32 cellular contexts compared by ENCODE assay signal in genomic region chr10:29343607-29344038, GRCh38. TPM values are rescaled to one million over a fixed set of nuclear protein-coding genes. Genes with fewer than 3 reads are reported as not detected.
DNase-seq lines count a peak whose midpoint lies in the region; ATAC-seq, FAIRE-seq and TF ChIP-seq lines count a peak whose summit lies in the region.
"Had no signal": no experiment of that assay in that cellular context is flagged by ENCODE, and none has a peak within 500 bp of the region (broad histone marks: within the 10 kb centered on the region; RNA-seq: fewer than 3 reads in every experiment).

No MANE protein-coding gene starts in this region.

- H3K56ac ChIP-seq in H1 (replicated peaks; ENCODE audit: insufficient read length, low read depth, low read length) = no peak overlapping the region

- no peak overlapping the region; the same call in 1 of the 2 replicates for H4K8ac ChIP-seq in H1 (ENCODE audit: extremely low read depth, insufficient read depth, low read length)

- no peak overlapping the region for H2BK15ac ChIP-seq in H1 (ENCODE audit: low read length)

- 44% methylated on average over 4 of the region's 7 CpGs for WGBS in right lobe of liver (ENCODE audit: insufficient coverage, low coverage, low lambda C conversion rate, missing lambda C conversion rate)
- WGBS in HepG2 (ENCODE audit: low lambda C conversion rate) = 85% methylated on average over 6 of the region's 7 CpGs
- WGBS in H1 (ENCODE audit: extremely low coverage in 1 of 2, insufficient coverage in 1 of 2, insufficient read length in 1 of 2, insufficient replicate concordance in 2 of 2, low coverage in 1 of 2, low lambda C conversion rate in 2 of 2, missing lambda C conversion rate in 1 of 2), 2 experiments = 94% methylated on average over 7 of the region's 7 CpGs; no CpG with 5 or more reads in 1 of the 2 experiments

- no peak overlapping the region for H3K23ac ChIP-seq in H1 (ENCODE audit: insufficient read length)

- TF ChIP-seq CTCF in right lobe of liver (IDR thresholded peaks at IDR 0.05) (no peak), HepG2 (CRISPR knock-in tag; IDR thresholded peaks at IDR 0.05) (no peak), H1 (IDR thresholded peaks at IDR 0.05; ENCODE audit: control extremely low read depth in 1 of 3, insufficient read depth in 1 of 3, low read depth in 1 of 3, low read length in 3 of 3) (no peak), upper lobe of right lung (IDR thresholded peaks at IDR 0.05) (no peak)

- H3K27me3 ChIP-seq in right lobe of liver = no peaks in the 10 kb centered on the region
- H3K27me3 ChIP-seq in HepG2 (ENCODE audit: control insufficient read depth in 1 of 2, insufficient read depth in 2 of 2, low read length in 2 of 2) = no peaks in the 10 kb centered on the region
- no peaks in the 10 kb centered on the region for H3K27me3 ChIP-seq in H1 (replicated peaks in 1 of 4; ENCODE audit: control insufficient read depth in 3 of 4, extremely low read depth in 1 of 4, insufficient read depth in 3 of 4, low read length in 3 of 4)
- no peaks in the 10 kb centered on the region for H3K27me3 ChIP-seq in upper lobe of right lung
- H3K27me3 ChIP-seq: colonic mucosa, Peyer's patch had no signal

- H3K79me2 ChIP-seq in HepG2 (ENCODE audit: insufficient read depth, low read length) = no peaks in the 10 kb centered on the region
- no peaks in the 10 kb centered on the region for H3K79me2 ChIP-seq in H1 (ENCODE audit: control insufficient read depth in 1 of 2, insufficient read depth in 2 of 2, low read length in 2 of 2)

- no peak overlapping the region for H2BK120ac ChIP-seq in H1 (replicated peaks; ENCODE audit: low read depth, low read length)

- FAIRE-seq in HepG2 (lab: Jason Lieb, UNC) (no peak), H1 (lab: Jason Lieb, UNC) (no peak), RCC 7860 (lab: Jason Lieb, UNC) (no peak)
- FAIRE-seq: A549, islet of Langerhans had no signal

- H4K20me1 ChIP-seq in HepG2 (ENCODE audit: insufficient read depth, low read length) (no peaks in the 10 kb centered on the region), H1 (replicated peaks in 1 of 2; ENCODE audit: control insufficient read depth in 1 of 2, insufficient read depth in 2 of 2, low read length in 2 of 2) (no peaks in the 10 kb centered on the region)

- H2AFZ ChIP-seq in HepG2 (ENCODE audit: low read length) (no peak overlapping the region), H1 (ENCODE audit: low read length) (no peak overlapping the region)
- H2AFZ ChIP-seq: GM23248 had no signal

- H4K91ac ChIP-seq in H1 (replicated peaks; ENCODE audit: insufficient read length, low read length) = no peak overlapping the region

- H3K9ac ChIP-seq in HepG2 (ENCODE audit: insufficient read depth, low read depth, low read length) = no peak overlapping the region
- no peak overlapping the region for H3K9ac ChIP-seq in H1 (replicated peaks in 1 of 4; ENCODE audit: extremely low read depth in 1 of 4, low read depth in 3 of 4, low read length in 3 of 4)
- H3K9ac ChIP-seq: GM23248 had no signal

- no peak for DNase-seq in right lobe of liver
- no peak for DNase-seq in HepG2 (ENCODE audit: low spot score)
- peak; percentile 87 for DNase-seq in RPMI7951 (ENCODE audit: low read depth)
- DNase-seq in H1 (ENCODE audit: low read depth in 1 of 2, low spot score in 2 of 2) = no peak
- no peak for DNase-seq in upper lobe of right lung
- DNase-seq in RCC 7860 (ENCODE audit: low spot score) = no peak
- DNase-seq: activated CD4-positive, alpha-beta T cell treated with anti-CD3 and anti-CD28 coated beads, Interleukin-2, amount 50 U/mL, for 48 hours; activated CD4-positive, CD25-positive, alpha-beta regulatory T cell; activated naive CD4-positive, alpha-beta T cell treated with anti-CD3 and anti-CD28 coated beads, Interleukin-2, amount 50 U/mL, for 16 hours; amniotic stem cell; colonic mucosa; COR-L47; DMS79; esophagus squamous epithelium; left ventricle myocardium superior; naive B cell; NCI-H1417 treated with DMSO at 0.1 percent for 48 hours; NCI-H2081 treated with DMSO at 0.1 percent for 48 hours; NCI-H226; NCI-H748 treated with DMSO at 0.1 percent for 48 hours; occipital lobe; Peyer's patch; T-cell; trophoblast cell had no signal

- no peak overlapping the region for H3K18ac ChIP-seq in H1 (ENCODE audit: extremely low read depth, low read length)

- TF ChIP-seq POLR2A in right lobe of liver (IDR thresholded peaks at IDR 0.05) (no peak), HepG2 (IDR thresholded peaks at IDR 0.05; ENCODE audit: insufficient read depth in 1 of 2, low read depth in 2 of 2, low read length in 2 of 2) (no peak), H1 (IDR thresholded peaks at IDR 0.05; ENCODE audit: control extremely low read depth in 1 of 2, low read depth in 2 of 2, low read length in 2 of 2) (no peak)

- intact Hi-C loops in right lobe of liver (cut with DNase I) (no loop called here), HepG2 (cut with micrococcal nuclease; ENCODE audit: unreplicated experiment) (no loop called here), upper lobe of right lung (cut with DNase I) (no loop called here)

- no peak overlapping the region for H3K4ac ChIP-seq in H1 (replicated peaks; ENCODE audit: insufficient read length, low read depth, low read length)

- ATAC-seq in right lobe of liver = peak in 3 of 4 donors; percentile 16 to 44 (median 37)
- no peak for ATAC-seq in HepG2
- ATAC-seq in upper lobe of right lung = peak; percentile 15
- ATAC-seq in HG02610 (IDR thresholded peaks at IDR 0.05; ENCODE audit: unreplicated experiment) = no peak
- no peak for ATAC-seq in HG02759 (IDR thresholded peaks at IDR 0.05; ENCODE audit: unreplicated experiment)
- ATAC-seq: A549, T-cell had no signal

- CTCF ChIA-PET in HepG2 (lab: Yijun Ruan, JAX; ENCODE audit: low intra/inter-chr PET ratio, low total read pairs) (no interaction called here), H1 (lab: Charles Lee; ENCODE audit: partially characterized antibody) (interaction anchor here (1.0 to 1.5 kb wide), 2 partner anchors 27 to 100 kb away, joined by 3 read pairs; no protein-coding TSS in a partner anchor)

- TF ChIP-seq RAD21 in HepG2 (CRISPR knock-in tag; IDR thresholded peaks at IDR 0.05) (no peak), H1 (IDR thresholded peaks at IDR 0.05 in 1 of 2, conservative IDR thresholded peaks at IDR 0.05 in 1 of 2; ENCODE audit: low read depth in 2 of 2, low read length in 2 of 2) (no peak)

- BruUV-seq in HepG2 (replicated peaks; lab: Mats Ljungman, UMichigan) = no TSS peak

- no peaks in the 10 kb centered on the region for H3K23me2 ChIP-seq in H1 (ENCODE audit: low read depth, low read length)

- no peak overlapping the region for H3K14ac ChIP-seq in H1 (ENCODE audit: insufficient read length)

- no peak overlapping the region for H2BK20ac ChIP-seq in H1 (ENCODE audit: low read length)

- no peaks in the 10 kb centered on the region for H3K79me1 ChIP-seq in H1 (ENCODE audit: low read depth, low read length)

- H3K27ac ChIP-seq in right lobe of liver = no peak overlapping the region
- H3K27ac ChIP-seq in HepG2 (ENCODE audit: extremely low read length, insufficient read depth, low read length) = no peak overlapping the region
- H3K27ac ChIP-seq in H1 (ENCODE audit: low read depth, low read length) = no peak overlapping the region
- no peak overlapping the region for H3K27ac ChIP-seq in upper lobe of right lung
- H3K27ac ChIP-seq: A549, colonic mucosa, esophagus squamous epithelium, GM23248, Peyer's patch had no signal

- no peak overlapping the region for H2BK12ac ChIP-seq in H1 (ENCODE audit: low read depth, low read length)

- no peak overlapping the region for H4K5ac ChIP-seq in H1 (ENCODE audit: insufficient read length, low read depth, low read length)

- POLR2A ChIA-PET in HepG2 (lab: Yijun Ruan, JAX) = interaction anchor here (1.4 kb wide), 1 partner anchor 16 kb away, joined by 3 read pairs; no protein-coding TSS in a partner anchor
- POLR2A ChIA-PET in H1 (lab: Charles Lee; ENCODE audit: partially characterized antibody) = no interaction called here

- TF ChIP-seq EP300 in HepG2 (IDR thresholded peaks at IDR 0.05; ENCODE audit: low read depth in 2 of 2, low read length in 2 of 2) = no peak
- TF ChIP-seq EP300 in HepG2 (CRISPR knock-in tag; IDR thresholded peaks at IDR 0.05; ENCODE audit: borderline replicate concordance) = no peak
- no peak for TF ChIP-seq EP300 in H1 (IDR thresholded peaks at IDR 0.05; ENCODE audit: borderline replicate concordance in 1 of 2, low read depth in 2 of 2, low read length in 2 of 2)

- H3K4me2 ChIP-seq in HepG2 (ENCODE audit: low read depth, low read length) = no peak overlapping the region
- no peak overlapping the region for H3K4me2 ChIP-seq in H1 (ENCODE audit: insufficient read depth in 1 of 2, low read depth in 2 of 2, low read length in 2 of 2)
- H3K4me2 ChIP-seq: A549 had no signal

- in situ Hi-C loops in HepG2 (cut with HindIII; ENCODE audit: extremely low pct_ligation_motif_present, low pct_unique_long_range_greater_than_20kb) = no loop called here

- H2BK5ac ChIP-seq in H1 (ENCODE audit: low read depth, low read length) = no peak overlapping the region

- H3K9me3 ChIP-seq in right lobe of liver (no peaks in the 10 kb centered on the region), HepG2 (ENCODE audit: low read length) (peaks cover 13% of the 10 kb centered on the region; the same call in 1 of the 2 replicates), H1 (ENCODE audit: insufficient read depth in 2 of 2, low read depth in 1 of 2, low read length in 1 of 2) (peaks cover 9 to 10% of the 10 kb centered on the region in 2 experiments), upper lobe of right lung (no peaks in the 10 kb centered on the region)
- H3K9me3 ChIP-seq: colonic mucosa, Peyer's patch had no signal

- 0 out of 2 replicates have a peak overlapping the region, but pooled peaks have one; percentile 25 for H2AK5ac ChIP-seq in H1 (ENCODE audit: low read depth, low read length)

- H3K4me1 ChIP-seq in right lobe of liver = no peaks in the 10 kb centered on the region
- H3K4me1 ChIP-seq in HepG2 (ENCODE audit: insufficient read depth, low read length) = peaks cover 40% of the 10 kb centered on the region
- no peaks in the 10 kb centered on the region; a peak in 1 of 7 replicates for H3K4me1 ChIP-seq in H1 (replicated peaks in 1 of 4; ENCODE audit: control insufficient read depth in 3 of 4, insufficient read depth in 4 of 4, low read length in 3 of 4)
- H3K4me1 ChIP-seq in upper lobe of right lung = no peaks in the 10 kb centered on the region
- H3K4me1 ChIP-seq: A549, colonic mucosa, esophagus squamous epithelium, Peyer's patch had no signal

- no peaks in the 10 kb centered on the region for H3K36me3 ChIP-seq in right lobe of liver
- H3K36me3 ChIP-seq in HepG2 (replicated peaks in 1 of 2; ENCODE audit: control insufficient read depth in 1 of 2, insufficient read depth in 2 of 2, low read length in 2 of 2) = no peaks in the 10 kb centered on the region
- no peaks in the 10 kb centered on the region for H3K36me3 ChIP-seq in H1 (ENCODE audit: control insufficient read depth in 2 of 4, insufficient read depth in 4 of 4, low read length in 3 of 4)
- no peaks in the 10 kb centered on the region for H3K36me3 ChIP-seq in upper lobe of right lung
- H3K36me3 ChIP-seq: colonic mucosa, esophagus squamous epithelium, Peyer's patch had no signal

- no peak overlapping the region for H3K4me3 ChIP-seq in right lobe of liver
- H3K4me3 ChIP-seq in HepG2 (replicated peaks in 1 of 3; ENCODE audit: insufficient read depth in 1 of 3, low read depth in 2 of 3, low read length in 3 of 3) = no peak overlapping the region
- no peak overlapping the region for H3K4me3 ChIP-seq in H1 (ENCODE audit: extremely low read depth in 1 of 4, insufficient read depth in 2 of 4, low read depth in 3 of 4, low read length in 4 of 4)
- no peak overlapping the region for H3K4me3 ChIP-seq in upper lobe of right lung
- H3K4me3 ChIP-seq: A549, colonic mucosa, esophagus squamous epithelium, GM23248, Peyer's patch, smooth muscle cell had no signal

RNA-seq across cellular contexts. Expression of gene LYZL1, which starts 54.8 kb away (rescaled TPM):
- not detected for total RNA-seq in right lobe of liver
- not detected in 2 replicates for total RNA-seq in HepG2 (2016; rRNA removed; fragmentation: Illumina TruSeq; extraction: Trizol)
- total RNA-seq in HepG2 (2016; cell fraction: cytosol; rRNA removed; fragmentation: Illumina TruSeq; extraction: Trizol; ENCODE audit: low read depth) = not detected in 2 replicates
- not detected in 2 replicates for total RNA-seq in HepG2 (2016; cell fraction: insoluble cytoplasmic fraction; rRNA removed; fragmentation: Illumina TruSeq; extraction: Trizol)
- total RNA-seq in HepG2 (2016; cell fraction: membrane; rRNA removed; fragmentation: Illumina TruSeq; extraction: Trizol) = not detected in 2 replicates
- total RNA-seq in HepG2 (2016; cell fraction: nucleus; rRNA removed; fragmentation: Illumina TruSeq; extraction: Trizol) = not detected in 2 replicates
- not detected in 2 replicates for polyA plus RNA-seq in HepG2 (2011; rRNA removed)
- not detected in 2 replicates for polyA plus RNA-seq in HepG2 (2011; cell fraction: cytosol; rRNA removed)
- polyA plus RNA-seq in HepG2 (2011; cell fraction: nucleus; rRNA removed) = not detected in 2 replicates
- polyA plus RNA-seq in HepG2 (2012) = not detected in 2 replicates
- polyA plus RNA-seq in HepG2 (2016; cell fraction: cytosol; fragmentation: Illumina TruSeq; extraction: Trizol; ENCODE audit: low read depth) = not detected in 2 replicates
- polyA plus RNA-seq in HepG2 (2016; cell fraction: insoluble cytoplasmic fraction; fragmentation: Illumina TruSeq; extraction: Trizol; ENCODE audit: low read depth) = not detected in 2 replicates
- not detected in 2 replicates for polyA plus RNA-seq in HepG2 (2016; cell fraction: membrane; fragmentation: Illumina TruSeq; extraction: Trizol; ENCODE audit: low read depth)
- polyA plus RNA-seq in HepG2 (2016; cell fraction: nucleus; fragmentation: Illumina TruSeq; extraction: Trizol; ENCODE audit: insufficient read depth, low read depth) = not detected in 2 replicates
- polyA minus RNA-seq in HepG2 (2011; rRNA and poly(A)+ RNA removed; ENCODE audit: low replicate concordance) = not detected in 2 replicates
- polyA minus RNA-seq in HepG2 (2011; cell fraction: cytosol; rRNA and poly(A)+ RNA removed) = not detected in 2 replicates
- not detected in 2 replicates for polyA minus RNA-seq in HepG2 (2011; cell fraction: nucleus; rRNA and poly(A)+ RNA removed)
- not detected in 2 replicates for total RNA-seq in RPMI7951 (2014; rRNA removed; shearing (Covaris generic))
- total RNA-seq in H1 (2021; fragmentation: NEBNext Ultra II Directional; extraction: Animal tissue kit (Norgen Biotek cat#: 25700)) = not detected in 2 replicates
- polyA plus RNA-seq in H1 (2011; rRNA removed) = not detected in 2 replicates
- polyA plus RNA-seq in H1 (2011; cell fraction: cytosol; rRNA removed) = not detected
- not detected for polyA plus RNA-seq in H1 (2011; cell fraction: nucleus; rRNA removed)
- not detected in 4 replicates for polyA plus RNA-seq in H1 (2012, experiment 1 of 2)
- polyA plus RNA-seq in H1 (2012, experiment 2 of 2) = not detected
- not detected for polyA plus RNA-seq in H1 (2013, experiment 1 of 2)
- polyA plus RNA-seq in H1 (2013, experiment 2 of 2) = not detected
- polyA minus RNA-seq in H1 (2011; rRNA and poly(A)+ RNA removed) = not detected in 2 replicates
- not detected for polyA minus RNA-seq in H1 (2011; cell fraction: cytosol; rRNA and poly(A)+ RNA removed)
- not detected for polyA minus RNA-seq in H1 (2011; cell fraction: nucleus; rRNA and poly(A)+ RNA removed)
- not detected for total RNA-seq in upper lobe of right lung
- total RNA-seq: activated T-helper 1 cell treated with anti-CD3 and anti-CD28 coated beads, Interleukin-12 subunit alpha, Interleukin-12 subunit beta, Interleukin-2, Interleukin-4 antibody, amounts not matched to agents 30 ng/mL and 10 ng/mL and 1 ng/mL, durations not matched to agents 14 hours and 24 hours and 36 hours; colonic mucosa; esophagus squamous epithelium; GM23248; left ventricle myocardium superior; mesothelial cell of epicardium; occipital lobe; Peyer's patch; smooth muscle cell; T-cell had no signal
- polyA plus RNA-seq: A549, GM23248, smooth muscle cell had no signal

Comparison
In these comparisons a context has a peak if more than half of its experiments do, and no peak if none do; other contexts are left out.
1. ATAC-seq: peak in right lobe of liver (3 of 4) and upper lobe of right lung (single experiment); none in HepG2 (single experiment), HG02610 (single experiment) and HG02759 (single experiment).